Comparison of ENCODE assay signal across 13 cellular contexts in the genomic region with DNA sequence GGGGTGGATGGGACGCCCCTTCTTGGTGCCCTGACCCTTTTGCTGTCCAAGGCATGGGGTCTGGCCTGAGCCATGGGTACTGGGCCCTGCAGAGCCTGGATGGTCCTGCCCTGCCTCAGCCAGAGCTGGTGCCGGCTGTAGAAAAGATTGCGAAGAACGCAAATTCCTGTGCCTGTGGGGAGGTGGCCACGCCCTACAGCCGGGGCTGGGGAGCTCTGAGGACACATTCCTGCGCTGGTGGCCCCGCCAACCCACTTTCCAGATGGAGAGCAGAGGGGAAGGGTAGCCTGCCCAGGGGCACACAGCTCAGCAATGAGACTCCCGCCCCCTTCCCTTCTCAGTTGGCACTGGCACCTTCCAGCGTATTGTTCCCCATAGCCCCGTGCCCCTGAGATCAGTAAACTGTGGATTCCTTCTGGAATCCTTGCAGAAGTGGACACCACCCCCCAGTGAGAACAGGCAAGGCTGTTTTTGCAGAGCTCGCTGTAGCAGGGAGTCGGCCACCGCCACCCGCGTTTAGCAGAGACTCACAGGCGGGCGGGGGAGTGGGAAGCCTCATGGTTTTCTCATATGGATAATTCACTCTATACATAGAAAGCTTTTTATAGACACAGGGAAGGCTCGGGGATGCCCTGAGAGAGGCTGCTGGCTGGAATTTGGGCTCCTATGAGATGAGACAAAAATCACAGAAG. TPM values are rescaled to one million over a fixed set of nuclear protein-coding genes. Genes with fewer than 3 reads are reported as not detected.
DNase-seq lines count a peak whose midpoint lies in the region; ATAC-seq and TF ChIP-seq lines count a peak whose summit lies in the region.
"Had no signal": no experiment of that assay in that cellular context is flagged by ENCODE, and none has a peak within 500 bp of the region (broad histone marks: within the 10 kb centered on the region; RNA-seq: fewer than 3 reads in every experiment).

No MANE protein-coding gene starts in this region.

- no peaks in the 10 kb centered on the region for H3K27me3 ChIP-seq in CD4-positive, alpha-beta T cell (ENCODE audit: control insufficient read depth, insufficient read depth, low read length)
- H3K27me3 ChIP-seq in left ventricle myocardium inferior (ENCODE audit: low read depth) (no peaks in the 10 kb centered on the region), rectal smooth muscle tissue (ENCODE audit: control insufficient read depth, insufficient read depth, low read length) (no peaks in the 10 kb centered on the region), MG63 (no peaks in the 10 kb centered on the region), psoas muscle (ENCODE audit: insufficient read depth in 3 of 3, low read length in 2 of 3) (no peaks in the 10 kb centered on the region)

- no peak overlapping the region for H3K9ac ChIP-seq in rectal smooth muscle tissue (ENCODE audit: low read length)

- peak overlapping the region; percentile 10 for H3K27ac ChIP-seq in CD4-positive, alpha-beta T cell (ENCODE audit: low read depth, low read length)
- H3K27ac ChIP-seq in left ventricle myocardium inferior (replicated peaks) (peak overlapping the region; percentile 88), rectal smooth muscle tissue (ENCODE audit: low read depth, low read length) (peak overlapping the region; percentile 14), psoas muscle (no peak overlapping the region)

- WGBS in psoas muscle, 3 donors: 64 to 71% (median 67%) methylated on average over 19 of the region's 19 CpGs

- CTCF ChIA-PET in CD4-positive, alpha-beta T cell (lab: Charles Lee): no interaction called here

- H3K9me3 Mint-ChIP-seq in CD4-positive, alpha-beta T cell: no peaks in the 10 kb centered on the region
- H3K9me3 Mint-ChIP-seq: nephron progenitor cell; stimulated activated naive CD8-positive, alpha-beta T cell treated with anti-CD3 and anti-CD28 coated beads, Interleukin-15, Interleukin-2, amounts not matched to agents 100 ng/mL and 50 ng/mL, for 24 hours had no signal

- intact Hi-C loops in CD4-positive, alpha-beta T cell (cut with DNase I, micrococcal nuclease): no loop called here
- intact Hi-C loops in left ventricle myocardium inferior (cut with micrococcal nuclease): loop anchor here (5.0 kb wide), 1 partner anchor 41 kb away; no protein-coding TSS in a partner anchor
- intact Hi-C loops in psoas muscle (cut with DNase I): no loop called here

- no peak for DNase-seq in CD4-positive, alpha-beta T cell
- DNase-seq in SW480 (ENCODE audit: low spot score): peak; percentile 50
- no peak for DNase-seq in left ventricle myocardium inferior
- no peak for DNase-seq in MG63
- DNase-seq in psoas muscle: no peak
- DNase-seq in stimulated activated CD4-positive, alpha-beta T cell treated with anti-CD3 and anti-CD28 coated beads, Interleukin-2, amount 100 ng/mL, for 48 hours: no peak
- DNase-seq: activated CD4-positive, alpha-beta T cell treated with anti-CD3 and anti-CD28 coated beads for 4 hours; HCEC 1CT; NCI-H526; nephron progenitor cell had no signal

- H3K4me1 ChIP-seq in left ventricle myocardium inferior: peaks cover 93% of the 10 kb centered on the region
- H3K4me1 ChIP-seq in rectal smooth muscle tissue (ENCODE audit: control insufficient read depth, insufficient read depth, low read length): peaks cover 29% of the 10 kb centered on the region
- peaks cover 21% of the 10 kb centered on the region for H3K4me1 ChIP-seq in psoas muscle

- no peaks in the 10 kb centered on the region for H3K27me3 Mint-ChIP-seq in CD4-positive, alpha-beta T cell
- H3K27me3 Mint-ChIP-seq: stimulated activated naive CD8-positive, alpha-beta T cell treated with anti-CD3 and anti-CD28 coated beads, Interleukin-15, Interleukin-2, amounts not matched to agents 100 ng/mL and 50 ng/mL, for 24 hours had no signal

- H3K36me3 ChIP-seq in left ventricle myocardium inferior: peaks cover 24% of the 10 kb centered on the region
- peaks cover 8% of the 10 kb centered on the region for H3K36me3 ChIP-seq in rectal smooth muscle tissue (ENCODE audit: control insufficient read depth, insufficient read depth, low read length)
- 0 out of 2 replicates have a peak, but pooled peaks cover 4% of the 10 kb centered on the region for H3K36me3 ChIP-seq in MG63
- peaks cover 0 to 10% of the 10 kb centered on the region in 2 donors for H3K36me3 ChIP-seq in psoas muscle (ENCODE audit: insufficient read depth in 1 of 2, low read depth in 1 of 2)

- no peaks in the 10 kb centered on the region for H3K9me3 ChIP-seq in CD4-positive, alpha-beta T cell (ENCODE audit: control insufficient read depth, low read length)
- H3K9me3 ChIP-seq in left ventricle myocardium inferior (replicated peaks) (no peaks in the 10 kb centered on the region), MG63 (no peaks in the 10 kb centered on the region), psoas muscle (no peaks in the 10 kb centered on the region)

- ATAC-seq in CD4-positive, alpha-beta T cell (ENCODE audit: poor library complexity): no peak
- no peak for ATAC-seq in psoas muscle
- no peak for ATAC-seq in SK-N-SH treated with all-trans-retinoic acid at 6 μM for 48 hours

- POLR2A ChIA-PET in CD4-positive, alpha-beta T cell (lab: Charles Lee): interaction anchor here (1.3 to 1.5 kb wide), 3 partner anchors 20 to 55 kb away, joined by 4 read pairs; a partner anchor contains a TSS

- H3K36me3 Mint-ChIP-seq in CD4-positive, alpha-beta T cell (ENCODE audit: low read depth): peaks cover 14% of the 10 kb centered on the region

- H3K4me3 ChIP-seq in left ventricle myocardium inferior (peak overlapping the region; percentile 59), rectal smooth muscle tissue (ENCODE audit: low read length) (no peak overlapping the region), MG63 (no peak overlapping the region), psoas muscle (no peak overlapping the region)

- peaks cover 38% of the 10 kb centered on the region for H3K4me1 Mint-ChIP-seq in CD4-positive, alpha-beta T cell (ENCODE audit: low read depth)

- H3K27ac Mint-ChIP-seq in CD4-positive, alpha-beta T cell: peak overlapping the region; percentile 53
- H3K27ac Mint-ChIP-seq: nephron progenitor cell; stimulated activated naive CD8-positive, alpha-beta T cell treated with anti-CD3 and anti-CD28 coated beads, Interleukin-15, Interleukin-2, amounts not matched to agents 100 ng/mL and 50 ng/mL, for 24 hours had no signal

- no peak for TF ChIP-seq CTCF in CD4-positive, alpha-beta T cell (IDR thresholded peaks at IDR 0.05)
- TF ChIP-seq CTCF in left ventricle myocardium inferior (IDR thresholded peaks at IDR 0.05; ENCODE audit: borderline replicate concordance): no peak
- no peak for TF ChIP-seq CTCF in psoas muscle (IDR thresholded peaks at IDR 0.05)

- H3K4me3 Mint-ChIP-seq in CD4-positive, alpha-beta T cell: no peak overlapping the region
- H3K4me3 Mint-ChIP-seq: nephron progenitor cell; stimulated activated naive CD8-positive, alpha-beta T cell treated with anti-CD3 and anti-CD28 coated beads, Interleukin-15, Interleukin-2, amounts not matched to agents 100 ng/mL and 50 ng/mL, for 24 hours had no signal

TF ChIP-seq in SK-N-SH treated with all-trans-retinoic acid at 6 μM for 48 hours, 23 proteins besides CTCF, POLR2A, EP300 and RAD21:
- no peak for TF ChIP-seq BACH2 (CRISPR knock-in tag; IDR thresholded peaks at IDR 0.05; ENCODE audit: borderline replicate concordance)
- no peak for TF ChIP-seq ARNTL (CRISPR knock-in tag; IDR thresholded peaks at IDR 0.05; ENCODE audit: borderline replicate concordance, low read depth)
- no peak for TF ChIP-seq TCF4 (CRISPR knock-in tag; IDR thresholded peaks at IDR 0.05; ENCODE audit: borderline replicate concordance)

RNA-seq across cellular contexts. Expression of a gene that starts 8.6 kb away (rescaled TPM):
- total RNA-seq in CD4-positive, alpha-beta T cell: 10 to 100 TPM; 74.9 to 76.9 TPM
- total RNA-seq in left ventricle myocardium inferior: 28.5 TPM
- 15.5 and 31.4 TPM in 2 replicates for total RNA-seq in MG63 (2014; rRNA removed; shearing (Covaris generic); ENCODE audit: low replicate concordance)
- 10 to 100 TPM; 16.4 to 26.3 (median 23.4) TPM for total RNA-seq in psoas muscle
- polyA plus RNA-seq in psoas muscle: 10 to 100 TPM; 12.0 to 29.1 (median 12.8) TPM

RNA-seq across cellular contexts. Expression of a gene that starts 26.0 kb away (rescaled TPM):
- total RNA-seq in CD4-positive, alpha-beta T cell: 1 to 10 TPM; 2.0 to 2.7 TPM
- total RNA-seq in left ventricle myocardium inferior (218 TPM), psoas muscle (100 to 1,000 TPM; 201 to 359 (median 278) TPM)
- total RNA-seq in MG63 (2014; rRNA removed; shearing (Covaris generic); ENCODE audit: low replicate concordance): 4.0 and 4.2 TPM in 2 replicates
- polyA plus RNA-seq in psoas muscle: 100 to 1,000 TPM; 187 to 394 (median 300) TPM

RNA-seq across cellular contexts. Expression of a gene that starts 54.9 kb away (rescaled TPM):
- total RNA-seq in CD4-positive, alpha-beta T cell: 100 to 1,000 TPM; 111 to 124 TPM
- total RNA-seq in left ventricle myocardium inferior (55.6 TPM), psoas muscle (100 to 1,000 TPM in 1 of 4 donors, 10 to 100 TPM in 3; 55.8 to 105 (median 84.5) TPM)
- 166 and 169 TPM in 2 replicates for total RNA-seq in MG63 (2014; rRNA removed; shearing (Covaris generic); ENCODE audit: low replicate concordance)
- 100 to 1,000 TPM; 147 to 233 (median 233) TPM for polyA plus RNA-seq in psoas muscle

Comparison
In these comparisons a context has a peak if more than half of its experiments do, and no peak if none do; other contexts are left out.
1. RNA of a gene that starts 26.0 kb away (total RNA-seq): 201 to 359 TPM in psoas muscle and 218 TPM in left ventricle myocardium inferior (single experiment); 4.0 to 4.2 TPM in MG63 and 2.0 to 2.7 TPM in CD4-positive, alpha-beta T cell; every median in the first group is over 10 times any median in the second.